ENCODE assay signal across 28 cellular contexts in genomic region chr3:191912616-191913204, GRCh38.
"Had no signal": no experiment of that assay in that cellular context is flagged by ENCODE, and none has a peak within 500 bp of the region (broad histone marks: within the 10 kb centered on the region; RNA-seq: fewer than 3 reads in every experiment).

No MANE protein-coding gene starts in this region.

- H3K27ac ChIP-seq: epithelial cell of prostate, esophagus squamous epithelium, heart right ventricle, pancreas, stomach, thyroid gland, upper lobe of left lung, vagina had no signal

- H3K36me3 Mint-ChIP-seq: mesothelial cell of epicardium; naive B cell; stimulated activated naive B cell treated with anti-CD40 and anti-IgM and Interleukin-4, amounts not matched to agents 10 μg/mL and 1 μg/mL and 100 μg/mL, for 72 hours had no signal

- DNase-seq: activated CD4-positive, alpha-beta T cell treated with anti-CD3 and anti-CD28 coated beads for 36 hours; activated CD4-positive, CD25-positive, alpha-beta regulatory T cell; activated naive CD4-positive, alpha-beta T cell; activated T-cell treated with anti-CD3 and anti-CD28 coated beads for 4 hours; activated T-cell treated with anti-CD3 and anti-CD28 coated beads, Interleukin-2, amount 50 U/mL, for 72 hours; dermis blood vessel endothelial cell; effector CD4-positive, alpha-beta T cell; esophagus squamous epithelium; foreskin melanocyte; heart right ventricle; kidney glomerular epithelial cell; naive B cell; nephron progenitor cell; nucleus accumbens; pancreas; right cardiac atrium; stimulated activated CD4-positive, alpha-beta T cell treated with anti-CD3 and anti-CD28 coated beads, Interleukin-15, amount 100 ng/mL, for 24 hours; stimulated activated CD4-positive, alpha-beta T cell treated with anti-CD3 and anti-CD28 coated beads, Interleukin-2, amount 100 ng/mL, for 24 hours; stimulated activated naive B cell treated with anti-CD40 and anti-IgM and Interleukin-4, amounts not matched to agents 10 μg/mL and 1 μg/mL and 100 μg/mL, for 72 hours; stomach; thyroid gland; upper lobe of left lung had no signal

- H3K4me3 ChIP-seq: esophagus squamous epithelium, heart right ventricle, pancreas, stomach, thyroid gland, upper lobe of left lung, vagina had no signal

- FAIRE-seq: colon, endometrium, pancreas had no signal

- H3K36me3 ChIP-seq: esophagus squamous epithelium, heart right ventricle, pancreas, stomach, thyroid gland, upper lobe of left lung, vagina had no signal

- H3K4me1 Mint-ChIP-seq: activated CD4-positive, alpha-beta T cell treated with anti-CD3 and anti-CD28 coated beads for 36 hours; naive B cell; nephron progenitor cell; stimulated activated naive B cell treated with anti-CD40 and anti-IgM and Interleukin-4, amounts not matched to agents 10 μg/mL and 1 μg/mL and 100 μg/mL, for 72 hours had no signal

- H3K4me3 Mint-ChIP-seq: activated CD4-positive, alpha-beta T cell treated with anti-CD3 and anti-CD28 coated beads for 36 hours; activated T-cell treated with anti-CD3 and anti-CD28 coated beads, Interleukin-2, amount 50 U/mL, for 72 hours; mesothelial cell of epicardium; naive B cell; nephron progenitor cell; stimulated activated naive B cell treated with anti-CD40 and anti-IgM and Interleukin-4, amounts not matched to agents 10 μg/mL and 1 μg/mL and 100 μg/mL, for 72 hours had no signal

- H3K27ac Mint-ChIP-seq: activated CD4-positive, alpha-beta T cell treated with anti-CD3 and anti-CD28 coated beads for 36 hours; activated naive CD4-positive, alpha-beta T cell treated with anti-CD3 and anti-CD28 coated beads, Interleukin-2, amount 50 U/mL, for 72 hours; activated T-cell treated with anti-CD3 and anti-CD28 coated beads, Interleukin-2, amount 50 U/mL, for 72 hours; mesothelial cell of epicardium; nephron progenitor cell; stimulated activated naive B cell treated with anti-CD40 and anti-IgM and Interleukin-4, amounts not matched to agents 10 μg/mL and 1 μg/mL and 100 μg/mL, for 72 hours had no signal

- H3K9me3 ChIP-seq: esophagus squamous epithelium, pancreas, thyroid gland, upper lobe of left lung, vagina had no signal

- H3K27me3 ChIP-seq: esophagus squamous epithelium, heart right ventricle, pancreas, stomach, thyroid gland, upper lobe of left lung, vagina had no signal

- H3K27me3 Mint-ChIP-seq: activated CD4-positive, alpha-beta T cell treated with anti-CD3 and anti-CD28 coated beads for 36 hours; naive B cell; stimulated activated naive B cell treated with anti-CD40 and anti-IgM and Interleukin-4, amounts not matched to agents 10 μg/mL and 1 μg/mL and 100 μg/mL, for 72 hours had no signal

- H3K4me1 ChIP-seq: esophagus squamous epithelium, heart right ventricle, pancreas, stomach, upper lobe of left lung, vagina had no signal
